In the genomic region with DNA sequence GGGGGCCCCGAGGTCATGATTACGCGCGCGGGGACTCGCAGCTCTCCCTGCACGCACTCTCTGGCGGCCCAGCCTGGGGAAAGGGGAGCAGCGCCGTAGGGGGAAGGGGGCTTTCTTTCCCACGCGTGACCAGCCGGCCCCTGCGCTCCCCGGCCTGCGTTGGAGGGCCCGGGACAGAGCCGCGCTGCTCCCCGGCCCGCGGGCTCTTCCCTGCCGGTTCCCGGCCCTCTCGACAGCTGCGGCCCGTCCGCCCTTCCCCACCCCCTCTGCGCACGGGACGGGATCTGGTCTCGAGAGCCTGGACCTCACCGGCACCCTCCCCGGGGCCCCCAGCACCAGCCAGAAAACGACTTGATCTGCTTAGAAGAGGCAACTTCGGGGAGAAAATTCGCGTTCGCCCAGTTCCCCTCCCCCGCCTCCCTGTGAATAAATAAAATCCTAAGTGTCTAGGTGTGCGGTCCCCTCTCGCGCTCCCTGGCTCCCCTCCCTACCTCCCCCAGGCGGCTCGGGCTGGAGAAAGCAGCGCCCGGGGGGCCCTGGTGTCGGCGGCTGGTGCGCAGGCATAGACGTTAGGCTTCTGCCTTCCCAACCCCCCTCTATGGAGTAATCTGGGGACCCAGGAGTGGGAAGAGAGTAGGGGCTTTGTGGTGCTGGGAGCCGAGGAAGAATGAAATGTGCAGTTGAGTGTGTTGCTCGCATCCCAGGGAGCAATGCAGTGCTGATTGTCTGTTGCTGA, we compare ENCODE assay signal across 8 cellular contexts. TPM values are rescaled to one million over a fixed set of nuclear protein-coding genes. Genes with fewer than 3 reads are reported as not detected.
DNase-seq lines count a peak whose midpoint lies in the region; ATAC-seq and FAIRE-seq lines count a peak whose summit lies in the region.

No MANE protein-coding gene starts in this region.

- H3K4me1 ChIP-seq in SJSA1 (replicated peaks) (peaks cover 11% of the 10 kb centered on the region), neuron (ENCODE audit: insufficient read depth, low read length) (peaks cover 21% of the 10 kb centered on the region)

- H3K4me3 ChIP-seq in SJSA1 (peak overlapping the region; percentile 84), neuron (ENCODE audit: low read length) (peak overlapping the region; percentile 96)

- POLR2A ChIA-PET in activated CD8-positive, alpha-beta T cell treated with anti-CD3 and anti-CD28 coated beads, Interleukin-2, amount 10 ng/mL, durations not matched to agents 7 days and 5 days (lab: Charles Lee): no interaction called here

- peak overlapping the region; percentile 81 for H3K27ac ChIP-seq in SJSA1

- H3K27me3 ChIP-seq in SJSA1 (replicated peaks) (no peaks in the 10 kb centered on the region), neuron (ENCODE audit: insufficient read depth, low read length) (no peaks in the 10 kb centered on the region)

- CTCF ChIA-PET in activated CD8-positive, alpha-beta T cell treated with anti-CD3 and anti-CD28 coated beads, Interleukin-2, amount 10 ng/mL, durations not matched to agents 7 days and 5 days (lab: Charles Lee): no interaction called here

- no peak overlapping the region for H3K27ac Mint-ChIP-seq in activated CD8-positive, alpha-beta T cell treated with anti-CD3 and anti-CD28 coated beads, Interleukin-2, amount 10 ng/mL, durations not matched to agents 7 days and 5 days

- peaks cover 6% of the 10 kb centered on the region for H3K36me3 ChIP-seq in SJSA1
- H3K36me3 ChIP-seq in neuron (ENCODE audit: insufficient read depth, low read length): no peaks in the 10 kb centered on the region

- H3K9me3 ChIP-seq in SJSA1 (replicated peaks) (no peaks in the 10 kb centered on the region), neuron (ENCODE audit: low read length) (no peaks in the 10 kb centered on the region)

- no peak for FAIRE-seq in frontal cortex (lab: Jason Lieb, UNC)

- H3K36me3 Mint-ChIP-seq in activated CD8-positive, alpha-beta T cell treated with anti-CD3 and anti-CD28 coated beads, Interleukin-2, amount 10 ng/mL, durations not matched to agents 7 days and 5 days (ENCODE audit: low read depth): no peaks in the 10 kb centered on the region

- DNase-seq in HCEC 1CT: peak; percentile 43
- peak; percentile 71 to 75 for DNase-seq in SJSA1 (ENCODE audit: low read depth in 1 of 2, low spot score in 2 of 2)
- peak; percentile 41 to 46 for DNase-seq in frontal cortex (ENCODE audit: low spot score in 2 of 2)
- DNase-seq in activated CD8-positive, alpha-beta T cell treated with anti-CD3 and anti-CD28 coated beads, Interleukin-2, amount 10 ng/mL, durations not matched to agents 7 days and 5 days: no peak
- DNase-seq in amniotic stem cell (lab: John Stamatoyannopoulos, UW): no peak
- no peak for DNase-seq in MV-4-11 (lab: John Stamatoyannopoulos, UW)

- no peak for ATAC-seq in GM21381 (IDR thresholded peaks at IDR 0.05; ENCODE audit: unreplicated experiment)
- ATAC-seq in activated CD8-positive, alpha-beta T cell treated with anti-CD3 and anti-CD28 coated beads, Interleukin-2, amount 10 ng/mL, durations not matched to agents 7 days and 5 days: no peak

- H3K4me1 Mint-ChIP-seq in activated CD8-positive, alpha-beta T cell treated with anti-CD3 and anti-CD28 coated beads, Interleukin-2, amount 10 ng/mL, durations not matched to agents 7 days and 5 days (ENCODE audit: low read depth): peaks cover 4% of the 10 kb centered on the region

- H3K4me3 Mint-ChIP-seq in activated CD8-positive, alpha-beta T cell treated with anti-CD3 and anti-CD28 coated beads, Interleukin-2, amount 10 ng/mL, durations not matched to agents 7 days and 5 days: no peak overlapping the region

- peaks cover 19% of the 10 kb centered on the region for H3K27me3 Mint-ChIP-seq in activated CD8-positive, alpha-beta T cell treated with anti-CD3 and anti-CD28 coated beads, Interleukin-2, amount 10 ng/mL, durations not matched to agents 7 days and 5 days (ENCODE audit: low read depth)

- H2AFZ ChIP-seq in neuron (ENCODE audit: low read depth, low read length): peak overlapping the region; percentile 33

- no peaks in the 10 kb centered on the region for H3K9me3 Mint-ChIP-seq in activated CD8-positive, alpha-beta T cell treated with anti-CD3 and anti-CD28 coated beads, Interleukin-2, amount 10 ng/mL, durations not matched to agents 7 days and 5 days (ENCODE audit: insufficient read depth)

RNA-seq across cellular contexts. Expression of gene FIGN, which starts 0.8 kb away (rescaled TPM):
- 2.4 and 5.6 TPM in 2 replicates for total RNA-seq in SJSA1 (2014; rRNA removed; shearing (Covaris generic))
- 1.2 TPM for total RNA-seq in frontal cortex
- not detected for total RNA-seq in activated CD8-positive, alpha-beta T cell treated with anti-CD3 and anti-CD28 coated beads, Interleukin-2, amount 10 ng/mL, durations not matched to agents 7 days and 5 days

Comparison
In these comparisons a context has a peak if more than half of its experiments do, and no peak if none do; other contexts are left out.
1. DNase-seq: peak in HCEC 1CT (single experiment), SJSA1 (2 of 2) and frontal cortex (2 of 2); none in activated CD8-positive, alpha-beta T cell treated with anti-CD3 and anti-CD28 coated beads, Interleukin-2, amount 10 ng/mL, durations not matched to agents 7 days and 5 days (single experiment), amniotic stem cell (single experiment) and MV-4-11 (single experiment).